In the genomic region with DNA sequence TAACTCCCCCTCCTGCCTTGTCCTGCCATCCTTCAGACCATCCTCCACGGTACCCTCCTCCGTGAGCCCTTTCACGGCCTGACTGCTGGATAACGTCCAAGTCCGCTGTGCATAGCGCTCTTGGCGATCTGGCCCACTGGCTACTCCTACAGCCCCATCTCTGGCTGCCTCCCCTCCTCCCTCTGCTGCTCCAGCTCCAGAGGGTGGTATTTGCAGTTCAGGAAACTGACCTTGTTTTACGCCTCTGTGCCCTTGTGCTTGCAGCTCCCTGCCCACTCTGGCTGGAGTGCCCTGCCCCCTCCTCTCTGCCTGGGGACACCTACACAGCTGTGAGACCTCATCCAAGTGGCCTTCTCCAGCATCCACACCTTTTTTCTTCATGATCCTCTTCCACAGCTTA, we compare ENCODE assay signal across 1 cellular context.
A peak's percentile ranks its signal among the peaks of the same experiment; 100 is the strongest.
TF ChIP-seq lines count a peak whose summit lies in the region.

No MANE protein-coding gene starts in this region.

TF ChIP-seq in HepG2, 621 proteins besides CTCF, POLR2A, EP300 and RAD21 (continued from another document and continues in another):
- TF ChIP-seq, protein P1, sequence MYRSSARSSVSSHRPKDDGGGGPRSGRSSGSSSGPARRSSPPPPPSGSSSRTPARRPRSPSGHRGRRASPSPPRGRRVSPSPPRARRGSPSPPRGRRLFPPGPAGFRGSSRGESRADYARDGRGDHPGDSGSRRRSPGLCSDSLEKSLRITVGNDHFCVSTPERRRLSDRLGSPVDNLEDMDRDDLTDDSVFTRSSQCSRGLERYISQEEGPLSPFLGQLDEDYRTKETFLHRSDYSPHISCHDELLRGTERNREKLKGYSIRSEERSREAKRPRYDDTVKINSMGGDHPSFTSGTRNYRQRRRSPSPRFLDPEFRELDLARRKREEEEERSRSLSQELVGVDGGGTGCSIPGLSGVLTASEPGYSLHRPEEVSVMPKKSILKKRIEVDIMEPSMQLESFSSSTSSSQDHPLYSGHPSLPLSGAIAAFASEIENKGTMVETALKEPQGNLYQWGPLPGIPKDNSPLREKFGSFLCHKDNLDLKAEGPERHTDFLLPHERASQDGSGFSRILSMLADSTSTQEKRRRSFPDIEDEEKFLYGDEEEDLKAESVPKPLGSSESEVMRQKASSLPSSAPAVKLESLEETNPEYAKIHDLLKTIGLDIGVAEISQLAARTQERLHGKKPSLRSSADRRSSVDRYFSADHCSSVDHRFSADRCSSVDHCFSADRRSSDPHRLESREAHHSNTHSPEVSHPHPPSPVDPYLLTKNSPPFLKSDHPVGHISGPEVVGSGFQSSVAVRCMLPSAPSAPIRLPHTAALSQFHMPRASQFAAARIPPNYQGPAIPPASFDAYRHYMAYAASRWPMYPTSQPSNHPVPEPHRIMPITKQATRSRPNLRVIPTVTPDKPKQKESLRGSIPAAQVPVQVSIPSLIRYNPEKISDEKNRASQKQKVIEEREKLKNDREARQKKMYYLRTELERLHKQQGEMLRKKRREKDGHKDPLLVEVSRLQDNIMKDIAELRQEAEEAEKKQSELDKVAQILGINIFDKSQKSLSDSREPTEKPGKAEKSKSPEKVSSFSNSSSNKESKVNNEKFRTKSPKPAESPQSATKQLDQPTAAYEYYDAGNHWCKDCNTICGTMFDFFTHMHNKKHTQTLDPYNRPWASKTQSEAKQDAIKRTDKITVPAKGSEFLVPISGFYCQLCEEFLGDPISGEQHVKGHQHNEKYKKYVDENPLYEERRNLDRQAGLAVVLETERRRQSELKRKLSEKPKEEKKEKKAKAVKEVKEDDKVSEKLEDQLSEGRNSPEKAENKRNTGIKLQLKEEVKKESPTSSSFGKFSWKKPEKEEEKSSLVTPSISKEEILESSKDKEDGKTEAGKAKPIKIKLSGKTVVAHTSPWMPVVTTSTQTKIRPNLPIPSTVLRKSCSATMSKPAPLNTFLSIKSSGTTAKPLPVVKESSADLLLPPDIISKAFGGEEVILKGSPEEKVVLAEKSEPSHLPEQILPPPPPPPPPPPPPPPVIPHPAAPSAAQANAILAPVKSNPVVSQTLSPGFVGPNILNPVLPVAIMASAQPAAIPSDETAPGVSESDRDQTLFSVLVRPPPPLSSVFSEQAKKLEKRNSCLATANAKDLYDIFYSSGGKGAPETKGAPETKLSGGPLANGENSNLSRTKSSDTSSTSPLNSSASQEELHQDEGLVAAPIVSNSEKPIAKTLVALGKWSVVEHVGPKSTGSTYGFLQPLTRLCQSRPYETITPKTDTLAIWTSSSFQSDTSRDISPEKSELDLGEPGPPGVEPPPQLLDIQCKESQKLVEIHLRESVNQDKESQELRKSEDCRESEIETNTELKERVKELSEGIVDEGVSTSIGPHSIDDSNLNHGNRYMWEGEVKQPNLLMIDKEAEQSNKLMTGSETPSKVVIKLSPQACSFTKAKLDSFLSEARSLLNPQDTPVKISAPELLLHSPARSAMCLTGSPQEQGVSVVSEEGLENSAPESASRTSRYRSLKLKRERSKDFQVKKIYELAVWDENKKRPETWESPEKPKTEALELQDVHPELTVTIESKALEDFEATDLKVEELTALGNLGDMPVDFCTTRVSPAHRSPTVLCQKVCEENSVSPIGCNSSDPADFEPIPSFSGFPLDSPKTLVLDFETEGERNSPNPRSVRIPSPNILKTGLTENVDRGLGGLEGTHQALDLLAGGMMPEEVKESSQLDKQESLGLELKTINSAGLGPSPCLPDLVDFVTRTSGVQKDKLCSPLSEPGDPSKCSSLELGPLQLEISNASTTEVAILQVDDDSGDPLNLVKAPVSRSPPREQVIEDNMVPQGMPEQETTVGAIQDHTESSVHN (CRISPR knock-in tag; IDR thresholded peaks at IDR 0.05): no peak
- no peak for TF ChIP-seq ZNF746 (CRISPR knock-in tag; IDR thresholded peaks at IDR 0.05)
- no peak for TF ChIP-seq ZNF558 (CRISPR knock-in tag; IDR thresholded peaks at IDR 0.05; ENCODE audit: borderline replicate concordance)
- TF ChIP-seq ZNF777 (CRISPR knock-in tag; IDR thresholded peaks at IDR 0.05): no peak
- TF ChIP-seq, protein P2, sequence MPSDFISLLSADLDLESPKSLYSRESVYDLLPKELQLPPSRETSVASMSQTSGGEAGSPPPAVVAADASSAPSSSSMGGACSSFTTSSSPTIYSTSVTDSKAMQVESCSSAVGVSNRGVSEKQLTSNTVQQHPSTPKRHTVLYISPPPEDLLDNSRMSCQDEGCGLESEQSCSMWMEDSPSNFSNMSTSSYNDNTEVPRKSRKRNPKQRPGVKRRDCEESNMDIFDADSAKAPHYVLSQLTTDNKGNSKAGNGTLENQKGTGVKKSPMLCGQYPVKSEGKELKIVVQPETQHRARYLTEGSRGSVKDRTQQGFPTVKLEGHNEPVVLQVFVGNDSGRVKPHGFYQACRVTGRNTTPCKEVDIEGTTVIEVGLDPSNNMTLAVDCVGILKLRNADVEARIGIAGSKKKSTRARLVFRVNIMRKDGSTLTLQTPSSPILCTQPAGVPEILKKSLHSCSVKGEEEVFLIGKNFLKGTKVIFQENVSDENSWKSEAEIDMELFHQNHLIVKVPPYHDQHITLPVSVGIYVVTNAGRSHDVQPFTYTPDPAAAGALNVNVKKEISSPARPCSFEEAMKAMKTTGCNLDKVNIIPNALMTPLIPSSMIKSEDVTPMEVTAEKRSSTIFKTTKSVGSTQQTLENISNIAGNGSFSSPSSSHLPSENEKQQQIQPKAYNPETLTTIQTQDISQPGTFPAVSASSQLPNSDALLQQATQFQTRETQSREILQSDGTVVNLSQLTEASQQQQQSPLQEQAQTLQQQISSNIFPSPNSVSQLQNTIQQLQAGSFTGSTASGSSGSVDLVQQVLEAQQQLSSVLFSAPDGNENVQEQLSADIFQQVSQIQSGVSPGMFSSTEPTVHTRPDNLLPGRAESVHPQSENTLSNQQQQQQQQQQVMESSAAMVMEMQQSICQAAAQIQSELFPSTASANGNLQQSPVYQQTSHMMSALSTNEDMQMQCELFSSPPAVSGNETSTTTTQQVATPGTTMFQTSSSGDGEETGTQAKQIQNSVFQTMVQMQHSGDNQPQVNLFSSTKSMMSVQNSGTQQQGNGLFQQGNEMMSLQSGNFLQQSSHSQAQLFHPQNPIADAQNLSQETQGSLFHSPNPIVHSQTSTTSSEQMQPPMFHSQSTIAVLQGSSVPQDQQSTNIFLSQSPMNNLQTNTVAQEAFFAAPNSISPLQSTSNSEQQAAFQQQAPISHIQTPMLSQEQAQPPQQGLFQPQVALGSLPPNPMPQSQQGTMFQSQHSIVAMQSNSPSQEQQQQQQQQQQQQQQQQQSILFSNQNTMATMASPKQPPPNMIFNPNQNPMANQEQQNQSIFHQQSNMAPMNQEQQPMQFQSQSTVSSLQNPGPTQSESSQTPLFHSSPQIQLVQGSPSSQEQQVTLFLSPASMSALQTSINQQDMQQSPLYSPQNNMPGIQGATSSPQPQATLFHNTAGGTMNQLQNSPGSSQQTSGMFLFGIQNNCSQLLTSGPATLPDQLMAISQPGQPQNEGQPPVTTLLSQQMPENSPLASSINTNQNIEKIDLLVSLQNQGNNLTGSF (CRISPR knock-in tag; IDR thresholded peaks at IDR 0.05): no peak
- no peak for TF ChIP-seq ZNF354B (CRISPR knock-in tag; IDR thresholded peaks at IDR 0.05)
- TF ChIP-seq ZNF670 (CRISPR knock-in tag; IDR thresholded peaks at IDR 0.05; ENCODE audit: borderline replicate concordance): no peak
- no peak for TF ChIP-seq FOXO1 (CRISPR knock-in tag; IDR thresholded peaks at IDR 0.05)
- peak; percentile 49 for TF ChIP-seq ZMYM4 (CRISPR knock-in tag; IDR thresholded peaks at IDR 0.05)
- TF ChIP-seq FOSL2 (CRISPR knock-in tag; IDR thresholded peaks at IDR 0.05): no peak
- TF ChIP-seq ZNF619 (CRISPR knock-in tag; IDR thresholded peaks at IDR 0.05): no peak
- TF ChIP-seq EZH2 (conservative IDR thresholded peaks at IDR 0.05; ENCODE audit: low read depth, low read length): no peak
- TF ChIP-seq STAG1 (CRISPR knock-in tag; IDR thresholded peaks at IDR 0.05): peak; percentile 40
- TF ChIP-seq ZNF660 (CRISPR knock-in tag; IDR thresholded peaks at IDR 0.05; ENCODE audit: borderline replicate concordance, low read depth): no peak
- TF ChIP-seq, protein P3, sequence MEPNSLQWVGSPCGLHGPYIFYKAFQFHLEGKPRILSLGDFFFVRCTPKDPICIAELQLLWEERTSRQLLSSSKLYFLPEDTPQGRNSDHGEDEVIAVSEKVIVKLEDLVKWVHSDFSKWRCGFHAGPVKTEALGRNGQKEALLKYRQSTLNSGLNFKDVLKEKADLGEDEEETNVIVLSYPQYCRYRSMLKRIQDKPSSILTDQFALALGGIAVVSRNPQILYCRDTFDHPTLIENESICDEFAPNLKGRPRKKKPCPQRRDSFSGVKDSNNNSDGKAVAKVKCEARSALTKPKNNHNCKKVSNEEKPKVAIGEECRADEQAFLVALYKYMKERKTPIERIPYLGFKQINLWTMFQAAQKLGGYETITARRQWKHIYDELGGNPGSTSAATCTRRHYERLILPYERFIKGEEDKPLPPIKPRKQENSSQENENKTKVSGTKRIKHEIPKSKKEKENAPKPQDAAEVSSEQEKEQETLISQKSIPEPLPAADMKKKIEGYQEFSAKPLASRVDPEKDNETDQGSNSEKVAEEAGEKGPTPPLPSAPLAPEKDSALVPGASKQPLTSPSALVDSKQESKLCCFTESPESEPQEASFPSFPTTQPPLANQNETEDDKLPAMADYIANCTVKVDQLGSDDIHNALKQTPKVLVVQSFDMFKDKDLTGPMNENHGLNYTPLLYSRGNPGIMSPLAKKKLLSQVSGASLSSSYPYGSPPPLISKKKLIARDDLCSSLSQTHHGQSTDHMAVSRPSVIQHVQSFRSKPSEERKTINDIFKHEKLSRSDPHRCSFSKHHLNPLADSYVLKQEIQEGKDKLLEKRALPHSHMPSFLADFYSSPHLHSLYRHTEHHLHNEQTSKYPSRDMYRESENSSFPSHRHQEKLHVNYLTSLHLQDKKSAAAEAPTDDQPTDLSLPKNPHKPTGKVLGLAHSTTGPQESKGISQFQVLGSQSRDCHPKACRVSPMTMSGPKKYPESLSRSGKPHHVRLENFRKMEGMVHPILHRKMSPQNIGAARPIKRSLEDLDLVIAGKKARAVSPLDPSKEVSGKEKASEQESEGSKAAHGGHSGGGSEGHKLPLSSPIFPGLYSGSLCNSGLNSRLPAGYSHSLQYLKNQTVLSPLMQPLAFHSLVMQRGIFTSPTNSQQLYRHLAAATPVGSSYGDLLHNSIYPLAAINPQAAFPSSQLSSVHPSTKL (CRISPR knock-in tag; IDR thresholded peaks at IDR 0.05): peak; percentile 66
- no peak for TF ChIP-seq ZNF891 (CRISPR knock-in tag; IDR thresholded peaks at IDR 0.05)
- TF ChIP-seq, protein P4, sequence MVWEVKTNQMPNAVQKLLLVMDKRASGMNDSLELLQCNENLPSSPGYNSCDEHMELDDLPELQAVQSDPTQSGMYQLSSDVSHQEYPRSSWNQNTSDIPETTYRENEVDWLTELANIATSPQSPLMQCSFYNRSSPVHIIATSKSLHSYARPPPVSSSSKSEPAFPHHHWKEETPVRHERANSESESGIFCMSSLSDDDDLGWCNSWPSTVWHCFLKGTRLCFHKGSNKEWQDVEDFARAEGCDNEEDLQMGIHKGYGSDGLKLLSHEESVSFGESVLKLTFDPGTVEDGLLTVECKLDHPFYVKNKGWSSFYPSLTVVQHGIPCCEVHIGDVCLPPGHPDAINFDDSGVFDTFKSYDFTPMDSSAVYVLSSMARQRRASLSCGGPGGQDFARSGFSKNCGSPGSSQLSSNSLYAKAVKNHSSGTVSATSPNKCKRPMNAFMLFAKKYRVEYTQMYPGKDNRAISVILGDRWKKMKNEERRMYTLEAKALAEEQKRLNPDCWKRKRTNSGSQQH (CRISPR knock-in tag; IDR thresholded peaks at IDR 0.05; ENCODE audit: low read depth): no peak
- no peak for TF ChIP-seq ZMYM2 (CRISPR knock-in tag; IDR thresholded peaks at IDR 0.05)
- TF ChIP-seq, protein P5, sequence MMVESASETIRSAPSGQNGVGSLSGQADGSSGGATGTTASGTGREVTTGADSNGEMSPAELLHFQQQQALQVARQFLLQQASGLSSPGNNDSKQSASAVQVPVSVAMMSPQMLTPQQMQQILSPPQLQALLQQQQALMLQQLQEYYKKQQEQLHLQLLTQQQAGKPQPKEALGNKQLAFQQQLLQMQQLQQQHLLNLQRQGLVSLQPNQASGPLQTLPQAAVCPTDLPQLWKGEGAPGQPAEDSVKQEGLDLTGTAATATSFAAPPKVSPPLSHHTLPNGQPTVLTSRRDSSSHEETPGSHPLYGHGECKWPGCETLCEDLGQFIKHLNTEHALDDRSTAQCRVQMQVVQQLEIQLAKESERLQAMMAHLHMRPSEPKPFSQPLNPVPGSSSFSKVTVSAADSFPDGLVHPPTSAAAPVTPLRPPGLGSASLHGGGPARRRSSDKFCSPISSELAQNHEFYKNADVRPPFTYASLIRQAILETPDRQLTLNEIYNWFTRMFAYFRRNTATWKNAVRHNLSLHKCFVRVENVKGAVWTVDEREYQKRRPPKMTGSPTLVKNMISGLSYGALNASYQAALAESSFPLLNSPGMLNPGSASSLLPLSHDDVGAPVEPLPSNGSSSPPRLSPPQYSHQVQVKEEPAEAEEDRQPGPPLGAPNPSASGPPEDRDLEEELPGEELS (CRISPR knock-in tag; IDR thresholded peaks at IDR 0.05): peak; percentile 29; the same call in 1 of the 2 replicates
- peak; percentile 58; the same call in 1 of the 2 replicates for TF ChIP-seq SMAD1 (CRISPR knock-in tag; IDR thresholded peaks at IDR 0.05; ENCODE audit: borderline replicate concordance, low read depth)
- no peak for TF ChIP-seq ZNF256 (CRISPR knock-in tag; conservative IDR thresholded peaks at IDR 0.05)
- no peak for TF ChIP-seq ZNF136 (CRISPR knock-in tag; IDR thresholded peaks at IDR 0.05; ENCODE audit: low read depth)
- TF ChIP-seq, protein P6, sequence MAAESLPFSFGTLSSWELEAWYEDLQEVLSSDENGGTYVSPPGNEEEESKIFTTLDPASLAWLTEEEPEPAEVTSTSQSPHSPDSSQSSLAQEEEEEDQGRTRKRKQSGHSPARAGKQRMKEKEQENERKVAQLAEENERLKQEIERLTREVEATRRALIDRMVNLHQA (CRISPR knock-in tag; IDR thresholded peaks at IDR 0.05): no peak
- peak; percentile 62 for TF ChIP-seq SAP130 (CRISPR knock-in tag; IDR thresholded peaks at IDR 0.05; ENCODE audit: low read depth)
- TF ChIP-seq KAT7 (CRISPR knock-in tag; IDR thresholded peaks at IDR 0.05; ENCODE audit: borderline replicate concordance): no peak
- TF ChIP-seq PRMT3 (CRISPR knock-in tag; IDR thresholded peaks at IDR 0.05; ENCODE audit: borderline replicate concordance, low read depth): no peak
- TF ChIP-seq NCOA5 (CRISPR knock-in tag; IDR thresholded peaks at IDR 0.05): no peak
- no peak for TF ChIP-seq HOXA3 (CRISPR knock-in tag; IDR thresholded peaks at IDR 0.05)
- no peak for TF ChIP-seq FOXA1 (IDR thresholded peaks at IDR 0.05)
- peak; percentile 47; the same call in 1 of the 2 replicates for TF ChIP-seq FOXA1 (CRISPR knock-in tag; IDR thresholded peaks at IDR 0.05)
- TF ChIP-seq XRCC5 (optimal IDR thresholded peaks at IDR 0.05; ENCODE audit: low read length): peak; percentile 59
- TF ChIP-seq KLF15 (CRISPR knock-in tag; IDR thresholded peaks at IDR 0.05; ENCODE audit: borderline replicate concordance): no peak
